ENCODE assay signal across 1 cellular context in genomic region chr10:72245949-72246525, GRCh38.
TF ChIP-seq lines count a peak whose summit lies in the region.

No MANE protein-coding gene starts in this region.

TF ChIP-seq in GM12878, 131 proteins besides CTCF, POLR2A, EP300 and RAD21:
- TF ChIP-seq SREBF2 (IDR thresholded peaks at IDR 0.05; ENCODE audit: low read length) (no peak), ZBTB40 (IDR thresholded peaks at IDR 0.05; ENCODE audit: borderline replicate concordance) (no peak), MTA3 (IDR thresholded peaks at IDR 0.05; ENCODE audit: borderline replicate concordance, low read length) (no peak), CREM (IDR thresholded peaks at IDR 0.05; ENCODE audit: low read depth) (no peak), MYC (IDR thresholded peaks at IDR 0.05; ENCODE audit: insufficient read depth, insufficient read length, insufficient replicate concordance, low read length, severe bottlenecking) (no peak), SPI1 (IDR thresholded peaks at IDR 0.05; ENCODE audit: borderline replicate concordance, insufficient read depth, low read depth, low read length) (no peak), IKZF1 (conservative IDR thresholded peaks at IDR 0.05) (0 out of 2 replicates have a peak, but pooled peaks have one; percentile 8)
TF ChIP-seq in GM12878: peak in this region for 1.
